28 cellular contexts compared by ENCODE assay signal in genomic region chr11:110230377-110230776, GRCh38.
"Had no signal": no experiment of that assay in that cellular context is flagged by ENCODE, and none has a peak within 500 bp of the region (broad histone marks: within the 10 kb centered on the region; RNA-seq: fewer than 3 reads in every experiment).

No MANE protein-coding gene starts in this region.

- H3K4me1 Mint-ChIP-seq: activated naive CD4-positive, alpha-beta T cell treated with anti-CD3 and anti-CD28 coated beads, Interleukin-2, amount 50 U/mL, for 24 hours; brain had no signal

- H3K27ac Mint-ChIP-seq: activated CD4-positive, alpha-beta memory T cell treated with anti-CD3 and anti-CD28 coated beads, Interleukin-2, amount 10 ng/mL, durations not matched to agents 7 days and 5 days; activated naive CD4-positive, alpha-beta T cell treated with anti-CD3 and anti-CD28 coated beads, Interleukin-2, amount 50 U/mL, for 24 hours had no signal

- H3K9ac ChIP-seq: SK-N-SH had no signal

- H3K27me3 ChIP-seq: Peyer's patch, SJCRH30 had no signal

- H3K4me3 ChIP-seq: Peyer's patch, SJCRH30 had no signal

- FAIRE-seq: astrocyte had no signal

- H3K9me3 ChIP-seq: Peyer's patch, SJCRH30, SK-N-SH had no signal

- H3K27me3 Mint-ChIP-seq: activated CD4-positive, alpha-beta memory T cell treated with anti-CD3 and anti-CD28 coated beads, Interleukin-2, amount 10 ng/mL, durations not matched to agents 7 days and 5 days; activated naive CD4-positive, alpha-beta T cell treated with anti-CD3 and anti-CD28 coated beads, Interleukin-2, amount 50 U/mL, for 24 hours; brain had no signal

- H3K27ac ChIP-seq: Peyer's patch, RWPE1, SJCRH30, VCaP had no signal

- H3K4me1 ChIP-seq: Peyer's patch, SJCRH30 had no signal

- H3K4me3 Mint-ChIP-seq: activated CD4-positive, alpha-beta memory T cell treated with anti-CD3 and anti-CD28 coated beads, Interleukin-2, amount 10 ng/mL, durations not matched to agents 7 days and 5 days; activated naive CD4-positive, alpha-beta T cell treated with anti-CD3 and anti-CD28 coated beads, Interleukin-2, amount 50 U/mL, for 24 hours; brain had no signal

- DNase-seq: activated CD4-positive, alpha-beta memory T cell treated with anti-CD3 and anti-CD28 coated beads, Interleukin-2, amount 10 ng/mL, durations not matched to agents 7 days and 5 days; activated CD4-positive, alpha-beta T cell treated with anti-CD3 and anti-CD28 coated beads, Interleukin-2, amount 50 U/mL, for 1 hour; activated CD4-positive, CD25-positive, alpha-beta regulatory T cell; activated CD8-positive, alpha-beta memory T cell treated with anti-CD3 and anti-CD28 coated beads, Interleukin-2, amount 50 U/mL, for 48 hours; activated effector memory CD4-positive, alpha-beta T cell treated with Interleukin-2 at 50 U/mL for 16 hours; activated naive CD4-positive, alpha-beta T cell; activated T-cell treated with anti-CD3 and anti-CD28 coated beads, Interleukin-2, amount 50 U/mL, for 1 hour; amniotic stem cell; Karpas-422; MM.1S; NCI-H1105; NCI-H1436 treated with DMSO at 0.1 percent for 48 hours; NCI-H187; NCI-H2081; NCI-H510A treated with DMSO at 0.1 percent for 48 hours; NCI-H69; NK-92 treated with Interleukin-12 subunit alpha and Interleukin-12 subunit beta, amount 100 ng/mL, for 24 hours; OCI-M1; Peyer's patch; Right ventricle myocardium superior; SJCRH30; SK-N-SH; T-helper 1 cell had no signal

- H3K9me3 Mint-ChIP-seq: activated CD4-positive, alpha-beta memory T cell treated with anti-CD3 and anti-CD28 coated beads, Interleukin-2, amount 10 ng/mL, durations not matched to agents 7 days and 5 days; activated naive CD4-positive, alpha-beta T cell treated with anti-CD3 and anti-CD28 coated beads, Interleukin-2, amount 50 U/mL, for 24 hours had no signal
